5 cellular contexts compared by ENCODE assay signal in genomic region chr2:26329083-26329482, GRCh38. TPM values are rescaled to one million over a fixed set of nuclear protein-coding genes. Genes with fewer than 3 reads are reported as not detected.
"Had no signal": no experiment of that assay in that cellular context is flagged by ENCODE, and none has a peak within 500 bp of the region (broad histone marks: within the 10 kb centered on the region; RNA-seq: fewer than 3 reads in every experiment).

No MANE protein-coding gene starts in this region.

RNA-seq across cellular contexts. Expression of gene ADGRF3, which starts 17.5 kb away (rescaled TPM):
- total RNA-seq: dermis blood vessel endothelial cell, esophagus muscularis mucosa, gastroesophageal sphincter, left ventricle myocardium inferior had no signal
- polyA plus RNA-seq: foreskin keratinocyte had no signal
